In genomic region chr5:168334161-168335094, GRCh38 we compare ENCODE assay signal across 8 cellular contexts. TPM values are rescaled to one million over a fixed set of nuclear protein-coding genes. Genes with fewer than 3 reads are reported as not detected.
DNase-seq lines count a peak whose midpoint lies in the region; ATAC-seq and TF ChIP-seq lines count a peak whose summit lies in the region.
"Had no signal": no experiment of that assay in that cellular context is flagged by ENCODE, and none has a peak within 500 bp of the region (broad histone marks: within the 10 kb centered on the region; RNA-seq: fewer than 3 reads in every experiment).

No MANE protein-coding gene starts in this region.

- H3K9me3 Mint-ChIP-seq in activated T-helper 17 cell treated with anti-CD3 and anti-CD28 coated beads, Interleukin-2, amount 50 U/mL, for 72 hours: no peaks in the 10 kb centered on the region
- H3K9me3 Mint-ChIP-seq in immature natural killer cell: no peaks in the 10 kb centered on the region
- H3K9me3 Mint-ChIP-seq: activated CD4-positive, alpha-beta memory T cell treated with anti-CD3 and anti-CD28 coated beads for 36 hours had no signal

- peaks cover 3% of the 10 kb centered on the region for H3K27me3 Mint-ChIP-seq in activated T-helper 17 cell treated with anti-CD3 and anti-CD28 coated beads, Interleukin-2, amount 50 U/mL, for 72 hours
- H3K27me3 Mint-ChIP-seq in immature natural killer cell (ENCODE audit: low read depth in 3 of 3): peaks cover 2 to 13% (median 9%) of the 10 kb centered on the region in 3 donors

- TF ChIP-seq CTCF in HEK293 (tag by site-specific recombination; IDR thresholded peaks at IDR 0.05) (no peak), heart left ventricle (IDR thresholded peaks at IDR 0.05) (no peak)

- no peaks in the 10 kb centered on the region for H3K36me3 Mint-ChIP-seq in activated T-helper 17 cell treated with anti-CD3 and anti-CD28 coated beads, Interleukin-2, amount 50 U/mL, for 72 hours (ENCODE audit: low read depth)
- no peaks in the 10 kb centered on the region for H3K36me3 Mint-ChIP-seq in immature natural killer cell
- H3K36me3 Mint-ChIP-seq: activated CD4-positive, alpha-beta memory T cell treated with anti-CD3 and anti-CD28 coated beads for 36 hours had no signal

- H3K4me1 ChIP-seq in HEK293 (ENCODE audit: control insufficient read depth, insufficient read depth, low read length): peaks cover 2% of the 10 kb centered on the region; the same call in 1 of the 2 replicates
- no peaks in the 10 kb centered on the region for H3K4me1 ChIP-seq in heart left ventricle

- no peak for ATAC-seq in activated T-helper 17 cell treated with anti-CD3 and anti-CD28 coated beads, Interleukin-2, amount 50 U/mL, for 72 hours (replicated peaks)
- ATAC-seq in heart left ventricle: no peak

- H3K4me1 Mint-ChIP-seq in activated T-helper 17 cell treated with anti-CD3 and anti-CD28 coated beads, Interleukin-2, amount 50 U/mL, for 72 hours: no peaks in the 10 kb centered on the region
- H3K4me1 Mint-ChIP-seq in immature natural killer cell: no peaks in the 10 kb centered on the region

- peaks cover 0 to 15% (median 0%) of the 10 kb centered on the region in 9 donors for H3K27me3 ChIP-seq in heart left ventricle

- CTCF ChIA-PET in HEK293 (lab: Yijun Ruan, JAX): interaction anchor here (0.6 kb wide), 1 partner anchor 96 kb away, joined by 3 read pairs; no protein-coding TSS in a partner anchor

- no peak overlapping the region for H3K4me3 ChIP-seq in HEK293 (ENCODE audit: low read depth, low read length)
- no peak overlapping the region for H3K4me3 ChIP-seq in skeletal muscle cell (ENCODE audit: low read depth, low read length)
- no peak overlapping the region for H3K4me3 ChIP-seq in heart left ventricle

- WGBS in heart left ventricle, 4 donors: 33 to 49% (median 40%) methylated on average over 7 to 8 of the region's 8 CpGs

- H3K36me3 ChIP-seq in HEK293 (ENCODE audit: control insufficient read depth in 2 of 2, insufficient read depth in 1 of 2, low read length in 2 of 2) (no peaks in the 10 kb centered on the region), heart left ventricle (no peaks in the 10 kb centered on the region)

- intact Hi-C loops in heart left ventricle (cut with DNase I): no loop called here

- no peak overlapping the region for H3K27ac Mint-ChIP-seq in activated T-helper 17 cell treated with anti-CD3 and anti-CD28 coated beads, Interleukin-2, amount 50 U/mL, for 72 hours
- no peak overlapping the region for H3K27ac Mint-ChIP-seq in immature natural killer cell
- H3K27ac Mint-ChIP-seq: activated CD4-positive, alpha-beta memory T cell treated with anti-CD3 and anti-CD28 coated beads for 36 hours had no signal

- H3K9me3 ChIP-seq in HEK293 (ENCODE audit: control insufficient read depth, insufficient read depth, low read depth, low read length) (no peaks in the 10 kb centered on the region), heart left ventricle (no peaks in the 10 kb centered on the region)

- no peak overlapping the region for H3K27ac ChIP-seq in HEK293 (ENCODE audit: extremely low read depth, low read depth, low read length)
- H3K27ac ChIP-seq in heart left ventricle: no peak overlapping the region

- no peak for TF ChIP-seq POLR2A in heart left ventricle (IDR thresholded peaks at IDR 0.05)

- POLR2A ChIA-PET in HEK293 (lab: Yijun Ruan, JAX): interaction anchor here (0.6 kb wide), 1 partner anchor 16 kb away, joined by 6 read pairs; no protein-coding TSS in a partner anchor

- DNase-seq in astrocyte of the hippocampus (ENCODE audit: low read depth, low spot score): peak; percentile 94
- DNase-seq in iPS-NIHi11 (ENCODE audit: low spot score): peak; percentile 88
- peak; percentile 34 for DNase-seq in skeletal muscle cell (ENCODE audit: low read depth)
- DNase-seq in heart left ventricle: no peak
- DNase-seq in immature natural killer cell: no peak
- DNase-seq: activated CD4-positive, alpha-beta memory T cell treated with anti-CD3 and anti-CD28 coated beads for 36 hours had no signal

- no peak overlapping the region for H3K4me3 Mint-ChIP-seq in activated T-helper 17 cell treated with anti-CD3 and anti-CD28 coated beads, Interleukin-2, amount 50 U/mL, for 72 hours
- H3K4me3 Mint-ChIP-seq in immature natural killer cell: no peak overlapping the region
- H3K4me3 Mint-ChIP-seq: activated CD4-positive, alpha-beta memory T cell treated with anti-CD3 and anti-CD28 coated beads for 36 hours had no signal

TF ChIP-seq in HEK293, 187 proteins besides CTCF, POLR2A, EP300 and RAD21:
- peak; percentile 55 for TF ChIP-seq ZFHX2 (tag by site-specific recombination; conservative IDR thresholded peaks at IDR 0.05)
- no peak for TF ChIP-seq ZNF398 (tag by site-specific recombination; IDR thresholded peaks at IDR 0.05)
- no peak for TF ChIP-seq ZNF138 (tag by site-specific recombination; IDR thresholded peaks at IDR 0.05; ENCODE audit: borderline replicate concordance)
- peak; percentile 80 for TF ChIP-seq EGR2 (tag by site-specific recombination; IDR thresholded peaks at IDR 0.05; ENCODE audit: low read depth)
- peak; percentile 32; the same call in 1 of the 2 replicates for TF ChIP-seq SP2 (tag by site-specific recombination; IDR thresholded peaks at IDR 0.05)
- TF ChIP-seq ZNF449 (tag by site-specific recombination; IDR thresholded peaks at IDR 0.05): no peak
- TF ChIP-seq SCRT2 (tag by site-specific recombination; IDR thresholded peaks at IDR 0.05): peak; percentile 88
- TF ChIP-seq SCRT1 (tag by site-specific recombination; IDR thresholded peaks at IDR 0.05; ENCODE audit: borderline replicate concordance): peak; percentile 76

RNA-seq across cellular contexts. Expression of gene WWC1, which starts 43.0 kb away (rescaled TPM):
- 1 to 10 TPM; 1.3 to 1.9 TPM for total RNA-seq in activated T-helper 17 cell treated with anti-CD3 and anti-CD28 coated beads, Interleukin-2, amount 50 U/mL, for 72 hours
- 10 to 100 TPM in 1 of 9 donors, 1 to 10 TPM in 6, under 1 TPM in 2; 0.32 to 10.7 (median 1.7) TPM for total RNA-seq in heart left ventricle
- polyA plus RNA-seq in heart left ventricle (10 to 100 TPM in 1 of 2 donors, under 1 TPM in 1; 0.23 to 21.5 TPM), immature natural killer cell (under 1 TPM in 1 of 3 donors, not detected in 2; 0.40 TPM)

Comparison
In these comparisons a context has a peak if more than half of its experiments do, and no peak if none do; other contexts are left out.
1. DNase-seq: peak in astrocyte of the hippocampus (single experiment), iPS-NIHi11 (single experiment) and skeletal muscle cell (single experiment); none in heart left ventricle (0 of 5) and immature natural killer cell (0 of 3).